In genomic region chr2:80525152-80525551, GRCh38 we compare ENCODE assay signal across 16 cellular contexts.
DNase-seq lines count a peak whose midpoint lies in the region; ATAC-seq, FAIRE-seq and TF ChIP-seq lines count a peak whose summit lies in the region.
"Had no signal": no experiment of that assay in that cellular context is flagged by ENCODE, and none has a peak within 500 bp of the region (broad histone marks: within the 10 kb centered on the region; RNA-seq: fewer than 3 reads in every experiment).

No MANE protein-coding gene starts in this region.

- no peaks in the 10 kb centered on the region for H3K36me3 Mint-ChIP-seq in CD4-positive, alpha-beta T cell (ENCODE audit: low read depth)

- no TSS peak for BruUV-seq in PC-3 (replicated peaks; lab: Mats Ljungman, UMichigan)

- H3K4me2 ChIP-seq in PC-3 (ENCODE audit: low read length): no peak overlapping the region

- no peaks in the 10 kb centered on the region for H3K27me3 ChIP-seq in CD4-positive, alpha-beta T cell (ENCODE audit: control insufficient read depth, insufficient read depth, low read length)
- H3K27me3 ChIP-seq in PC-3 (ENCODE audit: low read length) (peaks cover 8% of the 10 kb centered on the region; the same call in 1 of the 2 replicates), uterus (no peaks in the 10 kb centered on the region)
- H3K27me3 ChIP-seq: esophagus squamous epithelium had no signal

- H3K9me3 Mint-ChIP-seq in CD4-positive, alpha-beta T cell: no peaks in the 10 kb centered on the region

- POLR2A ChIA-PET in CD4-positive, alpha-beta T cell (lab: Charles Lee): no interaction called here
- POLR2A ChIA-PET in PC-3 (lab: Charles Lee; ENCODE audit: unreplicated experiment): no interaction called here

- no peak for TF ChIP-seq POLR2A in GM12892 (IDR thresholded peaks at IDR 0.05; ENCODE audit: low read depth, low read length)
- no peak for TF ChIP-seq POLR2A in uterus (IDR thresholded peaks at IDR 0.05)

- H3K27me3 Mint-ChIP-seq in CD4-positive, alpha-beta T cell: no peaks in the 10 kb centered on the region

- H2AFZ ChIP-seq in PC-3 (ENCODE audit: low read length): no peak overlapping the region

- H3K4me3 ChIP-seq in PC-3 (ENCODE audit: low read length) (no peak overlapping the region), uterus (no peak overlapping the region)
- H3K4me3 ChIP-seq: esophagus squamous epithelium had no signal

- H3K9me3 ChIP-seq in CD4-positive, alpha-beta T cell (ENCODE audit: control insufficient read depth, low read length): no peaks in the 10 kb centered on the region
- H3K9me3 ChIP-seq in PC-3 (ENCODE audit: low read length): no peaks in the 10 kb centered on the region
- H3K9me3 ChIP-seq in uterus: no peaks in the 10 kb centered on the region
- H3K9me3 ChIP-seq: esophagus squamous epithelium had no signal

- ATAC-seq in GM19324 (IDR thresholded peaks at IDR 0.05; ENCODE audit: low FRiP score, unreplicated experiment) (peak; percentile 71), HG02588 (IDR thresholded peaks at IDR 0.05; ENCODE audit: unreplicated experiment) (peak; percentile 67), HG03378 (IDR thresholded peaks at IDR 0.05; ENCODE audit: unreplicated experiment) (peak; percentile 65), PC-3 (no peak)
- no peak for ATAC-seq in CD4-positive, alpha-beta T cell (ENCODE audit: poor library complexity)
- ATAC-seq: HepG2, left colon, SK-N-SH treated with all-trans-retinoic acid at 6 μM for 48 hours had no signal

- H3K36me3 ChIP-seq in PC-3 (ENCODE audit: low read depth, low read length) (no peaks in the 10 kb centered on the region), uterus (no peaks in the 10 kb centered on the region)
- H3K36me3 ChIP-seq: esophagus squamous epithelium had no signal

- no peaks in the 10 kb centered on the region for H4K20me1 ChIP-seq in PC-3 (ENCODE audit: low read length)

- H3K4me1 Mint-ChIP-seq in CD4-positive, alpha-beta T cell (ENCODE audit: low read depth): no peaks in the 10 kb centered on the region

- no peak overlapping the region for H3K27ac ChIP-seq in CD4-positive, alpha-beta T cell (ENCODE audit: low read depth, low read length)
- H3K27ac ChIP-seq in PC-3 (ENCODE audit: low read length) (no peak overlapping the region), uterus (no peak overlapping the region)
- H3K27ac ChIP-seq: esophagus squamous epithelium had no signal

- H3F3A ChIP-seq in PC-3 (ENCODE audit: low read length, unreplicated experiment): no peaks in the 10 kb centered on the region

- peak; percentile 79 for FAIRE-seq in GM12892 (lab: Jason Lieb, UNC)
- FAIRE-seq: HepG2 had no signal

- no peak for DNase-seq in GM12892 (ENCODE audit: insufficient read length)
- DNase-seq in activated CD4-positive, CD25-positive, alpha-beta regulatory T cell (lab: John Stamatoyannopoulos, UW): no peak
- no peak for DNase-seq in CD4-positive, alpha-beta T cell
- no peak for DNase-seq in PC-3
- no peak for DNase-seq in uterus
- DNase-seq: dermis blood vessel endothelial cell, esophagus squamous epithelium, left colon, NCI-H1048, NCI-H2227 treated with DMSO at 0.1 percent for 48 hours, OCI-M1 had no signal

- CTCF ChIA-PET in CD4-positive, alpha-beta T cell (lab: Charles Lee): no interaction called here
- CTCF ChIA-PET in PC-3 (lab: Charles Lee): no interaction called here

- TF ChIP-seq CTCF in CD4-positive, alpha-beta T cell (IDR thresholded peaks at IDR 0.05): no peak
- TF ChIP-seq CTCF in PC-3 (conservative IDR thresholded peaks at IDR 0.05; ENCODE audit: low read depth, low read length) (no peak), uterus (IDR thresholded peaks at IDR 0.05) (no peak)

- no peak overlapping the region for H3K9ac ChIP-seq in PC-3 (ENCODE audit: low read length)

- no peaks in the 10 kb centered on the region for H3K9me2 ChIP-seq in PC-3 (replicated peaks; ENCODE audit: low read length)

- intact Hi-C loops in CD4-positive, alpha-beta T cell (cut with DNase I, micrococcal nuclease): no loop called here
- intact Hi-C loops in PC-3 (cut with micrococcal nuclease): no loop called here
- intact Hi-C loops in uterus (cut with DNase I; ENCODE audit: low total_unique reads): no loop called here

- H3K4me1 ChIP-seq in PC-3 (ENCODE audit: insufficient read depth, low read length) (no peaks in the 10 kb centered on the region), uterus (no peaks in the 10 kb centered on the region)
- H3K4me1 ChIP-seq: esophagus squamous epithelium had no signal

- no peak overlapping the region for H3K4me3 Mint-ChIP-seq in CD4-positive, alpha-beta T cell

- H3K79me2 ChIP-seq in PC-3 (ENCODE audit: low read length): no peaks in the 10 kb centered on the region

- no peak overlapping the region for H3K27ac Mint-ChIP-seq in CD4-positive, alpha-beta T cell

Comparison
In these comparisons a context has a peak if more than half of its experiments do, and no peak if none do; other contexts are left out.
1. ATAC-seq: peak in GM19324 (single experiment), HG02588 (single experiment) and HG03378 (single experiment); none in CD4-positive, alpha-beta T cell (single experiment) and PC-3 (single experiment).